Comparison of ENCODE assay signal across 9 cellular contexts in genomic region chr3:133821767-133822638, GRCh38. TPM values are rescaled to one million over a fixed set of nuclear protein-coding genes. Genes with fewer than 3 reads are reported as not detected.
DNase-seq lines count a peak whose midpoint lies in the region; ATAC-seq, FAIRE-seq and TF ChIP-seq lines count a peak whose summit lies in the region.
"Had no signal": no experiment of that assay in that cellular context is flagged by ENCODE, and none has a peak within 500 bp of the region (broad histone marks: within the 10 kb centered on the region; RNA-seq: fewer than 3 reads in every experiment).

No MANE protein-coding gene starts in this region.

- no peak for TF ChIP-seq EP300 in gastroesophageal sphincter (IDR thresholded peaks at IDR 0.05)

- FAIRE-seq in RCC 7860 (lab: Jason Lieb, UNC) (peak; percentile 90), small intestine (lab: Jason Lieb, UNC) (no peak)

- H3K4me3 ChIP-seq in gastroesophageal sphincter (no peak overlapping the region), small intestine (ENCODE audit: low read depth in 1 of 2, low read length in 2 of 2) (no peak overlapping the region)

- H3K9me3 ChIP-seq in gastroesophageal sphincter, result no peaks in the 10 kb centered on the region
- H3K9me3 ChIP-seq in small intestine (ENCODE audit: control insufficient read depth, low read depth), result no peaks in the 10 kb centered on the region

- H3K27ac ChIP-seq in gastroesophageal sphincter (no peak overlapping the region), small intestine (ENCODE audit: low read depth in 1 of 2, low read length in 1 of 2) (no peak overlapping the region)

- no peak for TF ChIP-seq POLR2A in gastroesophageal sphincter (IDR thresholded peaks at IDR 0.05)

- H3K36me3 ChIP-seq in gastroesophageal sphincter, result peaks cover 0 to 84% of the 10 kb centered on the region in 2 donors
- H3K36me3 ChIP-seq in small intestine (ENCODE audit: control insufficient read depth in 2 of 2, insufficient read depth in 2 of 2, low read length in 2 of 2), result peaks cover 13 to 16% of the 10 kb centered on the region in 2 donors

- ATAC-seq in gastroesophageal sphincter (peak; percentile 50), HG03460 (IDR thresholded peaks at IDR 0.05; ENCODE audit: unreplicated experiment) (no peak)

- no peak for TF ChIP-seq CTCF in gastroesophageal sphincter (IDR thresholded peaks at IDR 0.05)

- H3K4me1 ChIP-seq in gastroesophageal sphincter (no peaks in the 10 kb centered on the region), small intestine (ENCODE audit: control insufficient read depth in 2 of 2, insufficient read depth in 1 of 2, low read depth in 1 of 2, low read length in 1 of 2) (no peaks in the 10 kb centered on the region)

- H3K27me3 ChIP-seq in gastroesophageal sphincter, result no peaks in the 10 kb centered on the region
- H3K27me3 ChIP-seq in small intestine (ENCODE audit: control insufficient read depth in 2 of 2, insufficient read depth in 2 of 2, low read length in 2 of 2), result no peaks in the 10 kb centered on the region

- DNase-seq in H4 (ENCODE audit: low spot score) (peak; percentile 77), RCC 7860 (ENCODE audit: low spot score) (peak; percentile 94), small intestine (peak; percentile 51), NOMO-1 (lab: John Stamatoyannopoulos, UW; ENCODE audit: unreplicated experiment in 2 of 2) (no peak), DMS114 treated with DMSO at 0.1 percent for 48 hours (lab: John Stamatoyannopoulos, UW; ENCODE audit: unreplicated experiment) (no peak), D341Med (ENCODE audit: low spot score) (no peak)
- DNase-seq: NCI-H69 had no signal

- WGBS in gastroesophageal sphincter (ENCODE audit: low coverage in 1 of 2), 2 donors, result 62 to 64% methylated on average over 4 to 5 of the region's 8 CpGs
- WGBS in small intestine, 3 donors, result 81 to 88% (median 86%) methylated on average over 8 of the region's 8 CpGs

RNA-seq across cellular contexts. Expression of gene SRPRB, which starts 16.4 kb away (rescaled TPM):
- total RNA-seq in H4 (2014; rRNA removed; shearing (Covaris generic)), result 77.4 and 98.0 TPM in 2 replicates
- 10 to 100 TPM; 13.8 to 32.1 (median 24.4) TPM for total RNA-seq in gastroesophageal sphincter
- polyA plus RNA-seq in small intestine, result 10 to 100 TPM in 1 of 3 donors, 1 to 10 TPM in 2; 7.6 to 54.2 (median 9.2) TPM

Comparison
In these comparisons a context has a peak if more than half of its experiments do, and no peak if none do; other contexts are left out.
1. DNase-seq: peak in H4 (single experiment), RCC 7860 (single experiment) and small intestine (single experiment); none in NOMO-1 (0 of 2), DMS114 treated with DMSO at 0.1 percent for 48 hours (single experiment) and D341Med (single experiment).